In genomic region chr3:129809297-129809696, GRCh38 we compare ENCODE assay signal across 19 cellular contexts.
"Had no signal": no experiment of that assay in that cellular context is flagged by ENCODE, and none has a peak within 500 bp of the region (broad histone marks: within the 10 kb centered on the region; RNA-seq: fewer than 3 reads in every experiment).

No MANE protein-coding gene starts in this region.

- H3K9me3 Mint-ChIP-seq: activated CD8-positive, alpha-beta T cell treated with anti-CD3 and anti-CD28 coated beads for 36 hours; activated naive CD8-positive, alpha-beta T cell treated with anti-CD3 and anti-CD28 coated beads for 36 hours; activated T-helper 17 cell treated with anti-CD3 and anti-CD28 coated beads, Interleukin-2, amount 50 U/mL, for 72 hours; neural progenitor cell had no signal

- H3K4me3 Mint-ChIP-seq: activated B cell treated with CpG ODN at 0.5 μM for 24 hours; activated CD8-positive, alpha-beta T cell treated with anti-CD3 and anti-CD28 coated beads for 36 hours; activated naive CD8-positive, alpha-beta T cell treated with anti-CD3 and anti-CD28 coated beads for 36 hours; activated T-helper 17 cell treated with anti-CD3 and anti-CD28 coated beads, Interleukin-2, amount 50 U/mL, for 72 hours; naive B cell; neural progenitor cell; stimulated activated naive B cell treated with anti-CD40 and anti-IgM and Interleukin-4, amounts not matched to agents 10 μg/mL and 1 μg/mL and 100 μg/mL, for 72 hours; T-cell had no signal

- H3K27ac Mint-ChIP-seq: activated B cell treated with CpG ODN at 0.5 μM for 24 hours; activated CD8-positive, alpha-beta T cell treated with anti-CD3 and anti-CD28 coated beads for 36 hours; activated naive CD8-positive, alpha-beta T cell treated with anti-CD3 and anti-CD28 coated beads for 36 hours; activated T-helper 17 cell treated with anti-CD3 and anti-CD28 coated beads, Interleukin-2, amount 50 U/mL, for 72 hours; naive B cell; neural progenitor cell; stimulated activated naive B cell treated with anti-CD40 and anti-IgM and Interleukin-4, amounts not matched to agents 10 μg/mL and 1 μg/mL and 100 μg/mL, for 72 hours; T-cell had no signal

- H2AFZ ChIP-seq: neural progenitor cell had no signal

- H3K9me3 ChIP-seq: left ventricle myocardium inferior, mucosa of descending colon, ovary, thoracic aorta had no signal

- DNase-seq: activated B cell treated with CpG ODN at 0.5 μM for 24 hours; activated CD4-positive, alpha-beta T cell treated with anti-CD3 and anti-CD28 coated beads for 48 hours; activated CD8-positive, alpha-beta T cell treated with anti-CD3 and anti-CD28 coated beads for 36 hours; activated naive CD4-positive, alpha-beta T cell; activated naive CD8-positive, alpha-beta T cell treated with anti-CD3 and anti-CD28 coated beads for 36 hours; activated T-cell treated with anti-CD3 and anti-CD28 coated beads, Interleukin-2, amount 50 U/mL, for 1 hour; amniotic stem cell; dorsolateral prefrontal cortex; heart right ventricle; left ventricle myocardium inferior; mucosa of descending colon; naive B cell; ovary; stimulated activated naive B cell treated with anti-CD40 and anti-IgM and Interleukin-4, amounts not matched to agents 10 μg/mL and 1 μg/mL and 100 μg/mL, for 72 hours; T-cell; T-helper 9 cell had no signal

- H3K4me1 ChIP-seq: neural progenitor cell had no signal

- H3K27me3 ChIP-seq: dorsolateral prefrontal cortex, heart right ventricle, neural progenitor cell, ovary had no signal

- H3K4me1 Mint-ChIP-seq: activated T-helper 17 cell treated with anti-CD3 and anti-CD28 coated beads, Interleukin-2, amount 50 U/mL, for 72 hours; neural progenitor cell had no signal

- H3K9ac ChIP-seq: neural progenitor cell had no signal

- H3K27ac ChIP-seq: dorsolateral prefrontal cortex, heart right ventricle, left ventricle myocardium inferior, neural progenitor cell, ovary, thoracic aorta had no signal

- H3K27me3 Mint-ChIP-seq: activated B cell treated with CpG ODN at 0.5 μM for 24 hours; activated CD8-positive, alpha-beta T cell treated with anti-CD3 and anti-CD28 coated beads for 36 hours; activated naive CD8-positive, alpha-beta T cell treated with anti-CD3 and anti-CD28 coated beads for 36 hours; activated T-helper 17 cell treated with anti-CD3 and anti-CD28 coated beads, Interleukin-2, amount 50 U/mL, for 72 hours; naive B cell; stimulated activated naive B cell treated with anti-CD40 and anti-IgM and Interleukin-4, amounts not matched to agents 10 μg/mL and 1 μg/mL and 100 μg/mL, for 72 hours; T-cell had no signal

- H3K4me3 ChIP-seq: dorsolateral prefrontal cortex, heart right ventricle, left ventricle myocardium inferior, mucosa of descending colon, neural progenitor cell, ovary, thoracic aorta had no signal

- H3K36me3 ChIP-seq: heart right ventricle, left ventricle myocardium inferior, neural progenitor cell, ovary, thoracic aorta had no signal

- H3K4me2 ChIP-seq: neural progenitor cell had no signal
